In genomic region chr1:11693917-11694316, GRCh38 we compare ENCODE assay signal across 2 cellular contexts.
TF ChIP-seq lines count a peak whose summit lies in the region.

No MANE protein-coding gene starts in this region.

TF ChIP-seq in HCT116, 20 proteins besides CTCF, POLR2A, EP300 and RAD21:
- no peak for TF ChIP-seq EGR1 (IDR thresholded peaks at IDR 0.05; ENCODE audit: low read depth)
- no peak for TF ChIP-seq POLR2AphosphoS5 (IDR thresholded peaks at IDR 0.05; ENCODE audit: low read depth, low read length)
- no peak for TF ChIP-seq SRF (IDR thresholded peaks at IDR 0.05; ENCODE audit: low read depth)
- TF ChIP-seq ZFX (IDR thresholded peaks at IDR 0.05) = no peak
- TF ChIP-seq CEBPB (IDR thresholded peaks at IDR 0.05; ENCODE audit: low read depth) = no peak
- TF ChIP-seq, protein P1, sequence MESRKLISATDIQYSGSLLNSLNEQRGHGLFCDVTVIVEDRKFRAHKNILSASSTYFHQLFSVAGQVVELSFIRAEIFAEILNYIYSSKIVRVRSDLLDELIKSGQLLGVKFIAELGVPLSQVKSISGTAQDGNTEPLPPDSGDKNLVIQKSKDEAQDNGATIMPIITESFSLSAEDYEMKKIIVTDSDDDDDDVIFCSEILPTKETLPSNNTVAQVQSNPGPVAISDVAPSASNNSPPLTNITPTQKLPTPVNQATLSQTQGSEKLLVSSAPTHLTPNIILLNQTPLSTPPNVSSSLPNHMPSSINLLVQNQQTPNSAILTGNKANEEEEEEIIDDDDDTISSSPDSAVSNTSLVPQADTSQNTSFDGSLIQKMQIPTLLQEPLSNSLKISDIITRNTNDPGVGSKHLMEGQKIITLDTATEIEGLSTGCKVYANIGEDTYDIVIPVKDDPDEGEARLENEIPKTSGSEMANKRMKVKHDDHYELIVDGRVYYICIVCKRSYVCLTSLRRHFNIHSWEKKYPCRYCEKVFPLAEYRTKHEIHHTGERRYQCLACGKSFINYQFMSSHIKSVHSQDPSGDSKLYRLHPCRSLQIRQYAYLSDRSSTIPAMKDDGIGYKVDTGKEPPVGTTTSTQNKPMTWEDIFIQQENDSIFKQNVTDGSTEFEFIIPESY (IDR thresholded peaks at IDR 0.05; ENCODE audit: extremely low read depth, insufficient replicate concordance, low read length) = no peak
- no peak for TF ChIP-seq EZH2phosphoT487 (IDR thresholded peaks at IDR 0.05; ENCODE audit: borderline replicate concordance)
- TF ChIP-seq TCF7L2 (IDR thresholded peaks at IDR 0.05; ENCODE audit: borderline replicate concordance, extremely low read depth, insufficient read depth, insufficient read length) = no peak
- TF ChIP-seq EZH2 (IDR thresholded peaks at IDR 0.05) = no peak
- TF ChIP-seq JUND (IDR thresholded peaks at IDR 0.05) = no peak
- no peak for TF ChIP-seq REST (IDR thresholded peaks at IDR 0.05; ENCODE audit: low read depth)

TF ChIP-seq in K562, 482 proteins besides CTCF, POLR2A, EP300 and RAD21:
- TF ChIP-seq BCL6 (CRISPR knock-in tag; IDR thresholded peaks at IDR 0.05) (no peak), SMAD4 (CRISPR knock-in tag; conservative IDR thresholded peaks at IDR 0.05) (no peak), ZKSCAN1 (IDR thresholded peaks at IDR 0.05; ENCODE audit: low read depth, low read length) (0 out of 2 replicates have a peak, but pooled peaks have one; percentile 15), ZNF764 (CRISPR knock-in tag; IDR thresholded peaks at IDR 0.05; ENCODE audit: low read depth) (no peak)
